2 cellular contexts compared by ENCODE assay signal in the genomic region with DNA sequence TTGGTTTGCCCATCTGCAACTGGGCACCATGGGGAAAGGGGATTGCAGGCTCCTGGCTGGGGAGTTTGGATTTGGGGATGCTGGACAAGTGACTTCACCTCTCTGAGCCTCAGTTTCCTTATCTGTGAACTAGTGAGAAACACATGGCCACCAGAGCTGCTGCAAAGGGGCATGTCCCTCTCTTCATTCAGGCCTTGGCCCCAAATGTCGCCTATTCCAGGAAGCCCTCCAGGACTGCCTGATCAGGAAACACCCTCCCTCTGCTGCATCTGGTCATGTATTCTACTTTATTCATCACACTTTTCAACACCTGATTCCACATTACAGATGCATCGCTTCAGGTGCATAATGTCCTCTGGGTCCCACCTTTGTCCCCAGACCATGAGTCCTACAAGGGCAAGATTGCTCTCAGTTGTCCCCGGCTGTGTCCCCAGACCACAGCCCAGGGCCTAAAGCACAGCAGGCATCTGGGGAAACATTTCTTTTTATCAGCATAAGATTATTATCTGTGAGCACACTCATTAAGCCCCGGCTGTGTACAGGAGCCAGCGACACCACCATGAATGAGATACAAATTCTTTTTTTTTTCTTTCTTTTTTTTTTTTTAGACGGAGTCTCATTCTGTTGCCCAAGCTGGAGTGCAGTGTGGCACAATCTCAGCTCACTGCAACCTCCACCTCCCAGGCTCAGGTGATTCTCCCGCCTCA.
TF ChIP-seq lines count a peak whose summit lies in the region.

No MANE protein-coding gene starts in this region.

TF ChIP-seq in SK-N-SH, 30 proteins besides CTCF, POLR2A, EP300 and RAD21 (continued from another document):
- TF ChIP-seq IRF3 (IDR thresholded peaks at IDR 0.05; ENCODE audit: low read depth, low read length) = no peak
- no peak for TF ChIP-seq RXRA (IDR thresholded peaks at IDR 0.05; ENCODE audit: borderline replicate concordance, low read depth)
- TF ChIP-seq GABPA (IDR thresholded peaks at IDR 0.05; ENCODE audit: low read depth) = no peak
- TF ChIP-seq SIN3A (IDR thresholded peaks at IDR 0.05; ENCODE audit: borderline replicate concordance, low read depth, low read length) = no peak
- TF ChIP-seq ZBTB33 (IDR thresholded peaks at IDR 0.05; ENCODE audit: borderline replicate concordance, low read depth) = no peak
- no peak for TF ChIP-seq PBX3 (IDR thresholded peaks at IDR 0.05)
- TF ChIP-seq NFIC (IDR thresholded peaks at IDR 0.05; ENCODE audit: borderline replicate concordance) = no peak
- no peak for TF ChIP-seq EZH2phosphoT487 (IDR thresholded peaks at IDR 0.05; ENCODE audit: borderline replicate concordance, low read depth)
- no peak for TF ChIP-seq TAF1 (IDR thresholded peaks at IDR 0.05; ENCODE audit: borderline replicate concordance, low read depth, low read length)
- TF ChIP-seq RCOR1 (IDR thresholded peaks at IDR 0.05; ENCODE audit: low read length) = no peak
- no peak for TF ChIP-seq FOXJ3 (CRISPR knock-in tag; IDR thresholded peaks at IDR 0.05)
- TF ChIP-seq, protein P1, sequence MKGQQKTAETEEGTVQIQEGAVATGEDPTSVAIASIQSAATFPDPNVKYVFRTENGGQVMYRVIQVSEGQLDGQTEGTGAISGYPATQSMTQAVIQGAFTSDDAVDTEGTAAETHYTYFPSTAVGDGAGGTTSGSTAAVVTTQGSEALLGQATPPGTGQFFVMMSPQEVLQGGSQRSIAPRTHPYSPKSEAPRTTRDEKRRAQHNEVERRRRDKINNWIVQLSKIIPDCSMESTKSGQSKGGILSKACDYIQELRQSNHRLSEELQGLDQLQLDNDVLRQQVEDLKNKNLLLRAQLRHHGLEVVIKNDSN (IDR thresholded peaks at IDR 0.05; ENCODE audit: borderline replicate concordance, low read depth) = no peak
- TF ChIP-seq JUND (IDR thresholded peaks at IDR 0.05) = no peak

TF ChIP-seq in SK-N-SH treated with all-trans-retinoic acid at 6 μM for 48 hours, 23 proteins besides CTCF, POLR2A, EP300 and RAD21 (continued from another document):
- no peak for TF ChIP-seq TSHZ2 (CRISPR knock-in tag; IDR thresholded peaks at IDR 0.05)
- no peak for TF ChIP-seq CSDC2 (CRISPR knock-in tag; IDR thresholded peaks at IDR 0.05)
- no peak for TF ChIP-seq ZFP30 (CRISPR knock-in tag; IDR thresholded peaks at IDR 0.05)
